24 cellular contexts compared by ENCODE assay signal in the genomic region with DNA sequence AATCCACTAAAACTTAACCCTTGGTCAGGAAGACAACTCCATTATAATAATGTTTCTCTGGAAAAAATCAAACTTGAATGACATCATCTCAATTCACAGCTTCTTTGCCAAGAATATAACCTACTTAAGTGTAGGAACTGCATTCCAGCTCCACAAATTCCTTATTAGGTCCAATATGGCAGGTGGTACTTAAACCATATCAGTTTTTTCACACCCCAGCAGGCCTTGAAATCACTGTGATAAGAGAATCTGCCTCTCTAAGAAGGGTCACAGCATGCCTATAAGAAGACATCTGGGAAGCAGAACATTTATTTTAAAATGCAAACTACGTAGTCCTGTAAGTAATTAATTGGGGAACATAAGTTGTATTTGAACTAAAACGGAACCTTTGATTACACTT.
"Had no signal": no experiment of that assay in that cellular context is flagged by ENCODE, and none has a peak within 500 bp of the region (broad histone marks: within the 10 kb centered on the region; RNA-seq: fewer than 3 reads in every experiment).

No MANE protein-coding gene starts in this region.

- H3K4me1 ChIP-seq: Peyer's patch had no signal

- H3K4me3 ChIP-seq: Peyer's patch had no signal

- H3K9me3 ChIP-seq: Peyer's patch had no signal

- ATAC-seq: activated T-cell treated with anti-CD3 and anti-CD28 coated beads, Interleukin-2, amount 50 U/mL, for 4 hours; T-cell had no signal

- H3K4me1 Mint-ChIP-seq: activated B cell treated with CpG ODN at 0.5 μM for 24 hours; activated CD4-positive, alpha-beta T cell treated with anti-CD3 and anti-CD28 coated beads, Interleukin-2, amount 10 ng/mL, durations not matched to agents 24 days and 14 days; T-cell had no signal

- H3K27me3 ChIP-seq: brain microvascular endothelial cell, Peyer's patch had no signal

- H3K9me3 Mint-ChIP-seq: activated B cell treated with CpG ODN at 0.5 μM for 24 hours; activated CD4-positive, alpha-beta T cell treated with anti-CD3 and anti-CD28 coated beads, Interleukin-2, amount 10 ng/mL, durations not matched to agents 24 days and 14 days; activated naive CD4-positive, alpha-beta T cell treated with anti-CD3 and anti-CD28 coated beads for 36 hours; activated T-cell treated with anti-CD3 and anti-CD28 coated beads, Interleukin-2, amount 50 U/mL, for 4 hours; T-cell had no signal

- H3K36me3 Mint-ChIP-seq: activated naive CD8-positive, alpha-beta T cell; T-cell had no signal

- H3K4me3 Mint-ChIP-seq: activated B cell treated with CpG ODN at 0.5 μM for 24 hours; activated CD4-positive, alpha-beta T cell treated with anti-CD3 and anti-CD28 coated beads, Interleukin-2, amount 10 ng/mL, durations not matched to agents 24 days and 14 days; activated naive CD4-positive, alpha-beta T cell treated with anti-CD3 and anti-CD28 coated beads for 36 hours; activated naive CD8-positive, alpha-beta T cell; activated T-cell treated with anti-CD3 and anti-CD28 coated beads, Interleukin-2, amount 50 U/mL, for 4 hours; T-cell had no signal

- H3K27ac ChIP-seq: brain microvascular endothelial cell, Peyer's patch, RWPE1 had no signal

- H3K27ac Mint-ChIP-seq: activated B cell treated with CpG ODN at 0.5 μM for 24 hours; activated CD4-positive, alpha-beta T cell treated with anti-CD3 and anti-CD28 coated beads, Interleukin-2, amount 10 ng/mL, durations not matched to agents 24 days and 14 days; activated naive CD4-positive, alpha-beta T cell treated with anti-CD3 and anti-CD28 coated beads for 36 hours; activated naive CD8-positive, alpha-beta T cell; T-cell had no signal

- DNase-seq: activated B cell treated with CpG ODN at 0.5 μM for 24 hours; activated CD4-positive, alpha-beta T cell treated with anti-CD3 and anti-CD28 coated beads for 1 hour; activated CD4-positive, alpha-beta T cell treated with anti-CD3 and anti-CD28 coated beads, Interleukin-2, amount 10 ng/mL, durations not matched to agents 24 days and 14 days; activated CD4-positive, alpha-beta T cell treated with anti-CD3 and anti-CD28 coated beads, Interleukin-2, amount 50 U/mL, for 48 hours; activated effector memory CD4-positive, alpha-beta T cell treated with anti-CD3 and anti-CD28 coated beads, Interleukin-2, amount 50 U/mL, for 16 hours; activated naive CD4-positive, alpha-beta T cell treated with anti-CD3 and anti-CD28 coated beads for 36 hours; activated T-cell treated with anti-CD3 and anti-CD28 coated beads, Interleukin-2, amount 50 U/mL, for 4 hours; amygdala; brain microvascular endothelial cell; cerebellar nuclear complex; NCI-H1092; NCI-H1417; NCI-H1930; NCI-H345; NCI-H510A; NCI-H526 treated with DMSO at 0.1 percent for 48 hours; NCI-H82; Peyer's patch; SHP77 treated with DMSO at 0.1 percent for 48 hours; T-cell; T-helper 2 cell; T1000 had no signal

- H3K27me3 Mint-ChIP-seq: activated B cell treated with CpG ODN at 0.5 μM for 24 hours had no signal

- H3K36me3 ChIP-seq: brain microvascular endothelial cell, Peyer's patch had no signal
